ENCODE assay signal across 9 cellular contexts in the genomic region with DNA sequence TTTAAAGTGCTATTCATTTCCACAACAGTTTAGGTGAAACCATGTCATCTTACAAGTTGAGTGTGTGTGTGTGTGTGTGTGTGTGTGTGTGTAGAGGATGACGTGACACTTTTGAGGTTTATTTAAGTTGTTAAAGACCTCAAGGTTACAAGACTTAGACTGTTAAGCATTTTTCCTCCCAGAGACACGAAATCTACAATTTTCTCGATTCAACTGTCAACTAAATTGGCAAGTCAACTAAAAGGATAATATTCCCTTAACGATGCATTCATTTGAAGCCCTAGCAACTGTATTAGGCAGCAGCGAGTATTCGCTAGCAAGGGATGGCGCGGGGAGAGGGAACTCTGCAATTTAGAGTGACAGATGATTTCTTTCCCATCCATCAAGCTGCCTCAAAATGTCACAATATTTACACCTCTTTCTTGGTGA. TPM values are rescaled to one million over a fixed set of nuclear protein-coding genes. Genes with fewer than 3 reads are reported as not detected.
A peak's percentile ranks its signal among the peaks of the same experiment; 100 is the strongest.
DNase-seq lines count a peak whose midpoint lies in the region; ATAC-seq and TF ChIP-seq lines count a peak whose summit lies in the region.
"Had no signal": no experiment of that assay in that cellular context is flagged by ENCODE, and none has a peak within 500 bp of the region (broad histone marks: within the 10 kb centered on the region; RNA-seq: fewer than 3 reads in every experiment).

No MANE protein-coding gene starts in this region.

- H2AFZ ChIP-seq in fibroblast of lung (ENCODE audit: low read length) = no peak overlapping the region

- intact Hi-C loops in psoas muscle (cut with DNase I) = no loop called here

- H3K36me3 ChIP-seq in fibroblast of lung (ENCODE audit: control insufficient read depth, insufficient read depth, low read length) (no peaks in the 10 kb centered on the region), psoas muscle (ENCODE audit: insufficient read depth in 1 of 2, low read depth in 1 of 2) (no peaks in the 10 kb centered on the region)

- no peaks in the 10 kb centered on the region for H3K79me2 ChIP-seq in fibroblast of lung (ENCODE audit: control insufficient read depth, insufficient read depth, low read length)

- DNase-seq in NCI-H1417 (lab: John Stamatoyannopoulos, UW) (peak; percentile 42 to 88 (median 78)), NCI-H1417 treated with DMSO at 0.1 percent for 48 hours (lab: John Stamatoyannopoulos, UW) (no peak), RPMI7951 (ENCODE audit: low read depth) (peak; percentile 40), fibroblast of lung (ENCODE audit: low read depth in 2 of 2) (peak; percentile 43 to 49), psoas muscle (no peak)
- no peak for DNase-seq in NK-92 treated with Interleukin-12 subunit alpha and Interleukin-12 subunit beta, amount 100 ng/mL, for 24 hours (lab: John Stamatoyannopoulos, UW)
- DNase-seq: small intestine had no signal

- H3K9me3 ChIP-seq in fibroblast of lung (ENCODE audit: control insufficient read depth, insufficient read depth, low read depth, low read length) = no peaks in the 10 kb centered on the region
- no peaks in the 10 kb centered on the region for H3K9me3 ChIP-seq in psoas muscle

- no peaks in the 10 kb centered on the region for H4K20me1 ChIP-seq in fibroblast of lung (ENCODE audit: control insufficient read depth, extremely low read depth, insufficient read depth, low read length)

- H3K9ac ChIP-seq in fibroblast of lung (ENCODE audit: insufficient read depth, low read length) = peak overlapping the region; percentile 13

- ATAC-seq in psoas muscle = no peak
- ATAC-seq in HG03354 (IDR thresholded peaks at IDR 0.05; ENCODE audit: poor library complexity, severe bottlenecking, unreplicated experiment) = no peak
- ATAC-seq in GM21529 (IDR thresholded peaks at IDR 0.05; ENCODE audit: unreplicated experiment) = no peak

- H3K27ac ChIP-seq in fibroblast of lung (ENCODE audit: insufficient read depth, low read length) (no peak overlapping the region), psoas muscle (no peak overlapping the region)

- WGBS in psoas muscle, 3 donors = 4 to 7% (median 7%) methylated on average over 8 of the region's 8 CpGs

- H3K4me3 ChIP-seq in fibroblast of lung (replicated peaks in 1 of 4; ENCODE audit: control extremely low read depth in 1 of 4, insufficient read depth in 1 of 4, low read depth in 3 of 4, low read length in 4 of 4) = peak overlapping the region; percentile 12 to 73 (median 50)
- peak overlapping the region; percentile 55 for H3K4me3 ChIP-seq in psoas muscle

- H3K4me1 ChIP-seq in fibroblast of lung (ENCODE audit: control insufficient read depth, extremely low read depth, insufficient read depth, low read length) = peaks cover 2% of the 10 kb centered on the region
- peaks cover 2% of the 10 kb centered on the region for H3K4me1 ChIP-seq in psoas muscle

- H3K27me3 ChIP-seq in fibroblast of lung (ENCODE audit: control insufficient read depth, insufficient read depth, low read length) (peaks cover 28% of the 10 kb centered on the region), psoas muscle (ENCODE audit: insufficient read depth in 3 of 3, low read length in 2 of 3) (peaks cover 8 to 69% (median 32%) of the 10 kb centered on the region in 3 donors)

- TF ChIP-seq CTCF in fibroblast of lung (conservative IDR thresholded peaks at IDR 0.05 in 1 of 2, IDR thresholded peaks at IDR 0.05 in 1 of 2; ENCODE audit: low read depth in 1 of 2, low read length in 2 of 2) (no peak), psoas muscle (IDR thresholded peaks at IDR 0.05) (no peak)

- H3K4me2 ChIP-seq in fibroblast of lung (ENCODE audit: extremely low read depth, insufficient read depth, low read length) = peak overlapping the region; percentile 79

RNA-seq across cellular contexts. Expression of a gene that starts 17.6 kb away (rescaled TPM):
- 4.8 and 4.9 TPM in 2 replicates for total RNA-seq in RPMI7951 (2014; rRNA removed; shearing (Covaris generic))
- total RNA-seq in fibroblast of lung (6.4 and 16.7 TPM in 2 replicates), psoas muscle (1 to 10 TPM in 1 of 4 donors, under 1 TPM in 3; 0.04 to 3.4 (median 0.13) TPM)
- polyA plus RNA-seq in fibroblast of lung (11.2 and 15.0 TPM in 2 replicates), psoas muscle (under 1 TPM in 2 of 3 donors, not detected in 1; 0.01 to 0.83 TPM)
- 8.6 and 12.0 TPM in 2 replicates for polyA plus RNA-seq in fibroblast of lung (2012)
- polyA minus RNA-seq in fibroblast of lung (ENCODE audit: low replicate concordance) = 0.35 and 3.7 TPM in 2 replicates

Comparison
In these comparisons a context has a peak if more than half of its experiments do, and no peak if none do; other contexts are left out.
1. DNase-seq: peak in NCI-H1417 (3 of 3), RPMI7951 (single experiment) and fibroblast of lung (2 of 2); none in NCI-H1417 treated with DMSO at 0.1 percent for 48 hours (single experiment), psoas muscle (0 of 2) and NK-92 treated with Interleukin-12 subunit alpha and Interleukin-12 subunit beta, amount 100 ng/mL, for 24 hours (single experiment).